Comparison of ENCODE assay signal across 2 cellular contexts in genomic region chr17:19720210-19720475, GRCh38.
TF ChIP-seq lines count a peak whose summit lies in the region.

No MANE protein-coding gene starts in this region.

TF ChIP-seq in HCT116, 20 proteins besides CTCF, POLR2A, EP300 and RAD21:
- no peak for TF ChIP-seq SP1 (IDR thresholded peaks at IDR 0.05; ENCODE audit: low read depth)
- no peak for TF ChIP-seq FOSL1 (IDR thresholded peaks at IDR 0.05; ENCODE audit: low read depth)
- no peak for TF ChIP-seq ZNF274 (IDR thresholded peaks at IDR 0.05; ENCODE audit: low read depth, low read length)
- no peak for TF ChIP-seq EZH2 (IDR thresholded peaks at IDR 0.05)
- no peak for TF ChIP-seq CEBPB (IDR thresholded peaks at IDR 0.05; ENCODE audit: low read depth)
- no peak for TF ChIP-seq CBX3 (IDR thresholded peaks at IDR 0.05; ENCODE audit: low read depth)
- no peak for TF ChIP-seq POLR2AphosphoS5 (IDR thresholded peaks at IDR 0.05; ENCODE audit: low read depth, low read length)
- TF ChIP-seq ZFX (IDR thresholded peaks at IDR 0.05) = no peak
- TF ChIP-seq TCF7L2 (IDR thresholded peaks at IDR 0.05; ENCODE audit: borderline replicate concordance, extremely low read depth, insufficient read depth, insufficient read length) = no peak
- no peak for TF ChIP-seq SIN3A (IDR thresholded peaks at IDR 0.05; ENCODE audit: low read depth)
- no peak for TF ChIP-seq EZH2phosphoT487 (IDR thresholded peaks at IDR 0.05; ENCODE audit: borderline replicate concordance)
- TF ChIP-seq MAX (IDR thresholded peaks at IDR 0.05) = no peak
- no peak for TF ChIP-seq ZBTB33 (IDR thresholded peaks at IDR 0.05; ENCODE audit: extremely low read depth, insufficient replicate concordance, low read length)

TF ChIP-seq in HepG2, 621 proteins besides CTCF, POLR2A, EP300 and RAD21:
- TF ChIP-seq ZNF136 (CRISPR knock-in tag; IDR thresholded peaks at IDR 0.05; ENCODE audit: low read depth) (no peak), ZBTB46 (CRISPR knock-in tag; IDR thresholded peaks at IDR 0.05; ENCODE audit: borderline replicate concordance) (no peak), SNRNP70 (IDR thresholded peaks at IDR 0.05; ENCODE audit: low read depth, low read length) (no peak), ZBTB14 (CRISPR knock-in tag; IDR thresholded peaks at IDR 0.05) (no peak), MIER2 (CRISPR knock-in tag; IDR thresholded peaks at IDR 0.05) (no peak), ZNF772 (CRISPR knock-in tag; IDR thresholded peaks at IDR 0.05) (no peak), ELF1 (CRISPR knock-in tag; IDR thresholded peaks at IDR 0.05) (no peak)
TF ChIP-seq in HepG2: peak in this region for 0.
